In the genomic region with DNA sequence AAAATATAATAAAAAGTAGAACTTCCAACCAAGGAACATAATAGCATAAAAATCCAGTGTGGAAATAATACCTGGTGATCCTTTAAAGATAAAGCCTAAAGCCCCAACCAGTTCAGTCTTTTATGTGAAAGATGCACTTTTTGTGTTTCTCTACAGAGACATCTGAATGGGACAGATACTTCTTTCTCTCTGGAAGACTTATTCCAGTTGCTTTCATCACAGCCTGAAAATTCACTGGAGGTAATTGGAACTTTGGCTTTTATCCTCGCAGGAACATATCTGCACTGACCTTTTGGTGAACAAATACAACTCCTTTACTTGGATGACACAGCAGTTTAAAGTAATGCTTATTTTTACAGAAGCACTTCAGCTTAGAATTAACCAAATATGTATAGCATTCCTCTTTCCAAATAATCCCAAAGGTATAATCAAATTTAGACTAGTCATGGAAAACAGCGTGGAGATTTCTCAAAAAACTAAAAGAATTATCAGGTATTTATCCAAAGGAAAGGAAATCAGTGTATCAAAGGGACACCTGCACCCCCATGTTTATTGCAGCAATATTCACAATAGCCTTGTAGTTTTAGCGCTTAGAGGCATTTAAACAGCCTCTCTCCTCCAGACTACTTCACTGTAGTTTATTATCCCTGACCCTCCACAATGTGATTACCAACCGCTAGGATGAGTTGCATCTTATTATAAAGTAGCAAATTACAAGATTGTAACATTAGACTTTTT, we compare ENCODE assay signal across 11 cellular contexts. TPM values are rescaled to one million over a fixed set of nuclear protein-coding genes. Genes with fewer than 3 reads are reported as not detected.
A peak's percentile ranks its signal among the peaks of the same experiment; 100 is the strongest.
DNase-seq lines count a peak whose midpoint lies in the region; ATAC-seq and TF ChIP-seq lines count a peak whose summit lies in the region.
"Had no signal": no experiment of that assay in that cellular context is flagged by ENCODE, and none has a peak within 500 bp of the region (broad histone marks: within the 10 kb centered on the region; RNA-seq: fewer than 3 reads in every experiment).

No MANE protein-coding gene starts in this region.

- TF ChIP-seq POLR2A in breast epithelium (IDR thresholded peaks at IDR 0.05) = no peak
- TF ChIP-seq POLR2A in erythroblast (IDR thresholded peaks at IDR 0.05; ENCODE audit: low read length) = no peak

- no peak for TF ChIP-seq CTCF in OCI-LY1 (IDR thresholded peaks at IDR 0.05; ENCODE audit: low read length)
- no peak for TF ChIP-seq CTCF in breast epithelium (IDR thresholded peaks at IDR 0.05)
- no peak for TF ChIP-seq CTCF in psoas muscle (IDR thresholded peaks at IDR 0.05)

- no peak overlapping the region for H3K4me2 ChIP-seq in OCI-LY1 (ENCODE audit: low read length)

- no peak overlapping the region for H3K4me3 Mint-ChIP-seq in activated CD4-positive, alpha-beta T cell treated with anti-CD3 and anti-CD28 coated beads, Interleukin-2, amount 10 ng/mL, durations not matched to agents 24 days and 14 days
- H3K4me3 Mint-ChIP-seq: T-helper 1 cell treated with Interleukin-12 subunit alpha and Interleukin-12 subunit beta and Interleukin-4 antibody, amounts not matched to agents 30 μg/mL and 1 μg/mL, for 36 hours had no signal

- H3K27ac Mint-ChIP-seq in activated CD4-positive, alpha-beta T cell treated with anti-CD3 and anti-CD28 coated beads, Interleukin-2, amount 10 ng/mL, durations not matched to agents 24 days and 14 days = peak overlapping the region; percentile 88

- H3K4me3 ChIP-seq in OCI-LY1 (ENCODE audit: low read depth, low read length, poor library complexity, severe bottlenecking) (no peak overlapping the region), breast epithelium (no peak overlapping the region), psoas muscle (no peak overlapping the region)

- no peaks in the 10 kb centered on the region for H3K27me3 Mint-ChIP-seq in activated CD4-positive, alpha-beta T cell treated with anti-CD3 and anti-CD28 coated beads, Interleukin-2, amount 10 ng/mL, durations not matched to agents 24 days and 14 days

- DNase-seq in activated CD4-positive, alpha-beta T cell treated with anti-CD3 and anti-CD28 coated beads, Interleukin-2, amount 10 ng/mL, durations not matched to agents 24 days and 14 days = no peak
- no peak for DNase-seq in activated CD4-positive, alpha-beta T cell treated with anti-CD3 and anti-CD28 coated beads for 48 hours
- no peak for DNase-seq in breast epithelium (ENCODE audit: low spot score in 2 of 2)
- DNase-seq in psoas muscle = no peak
- no peak for DNase-seq in erythroblast (lab: John Stamatoyannopoulos, UW)
- DNase-seq: NCI-H446 had no signal

- peaks cover 56% of the 10 kb centered on the region for H3F3A ChIP-seq in OCI-LY1 (ENCODE audit: insufficient read depth, low read length)

- H3K79me2 ChIP-seq in OCI-LY1 (ENCODE audit: insufficient read depth, low read length) = no peaks in the 10 kb centered on the region
- H3K79me2 ChIP-seq: parathyroid adenoma had no signal

- peaks cover 11% of the 10 kb centered on the region for H3K4me1 ChIP-seq in OCI-LY1 (ENCODE audit: insufficient read depth, low read length, severe bottlenecking)
- H3K4me1 ChIP-seq in breast epithelium = no peaks in the 10 kb centered on the region
- peaks cover 46% of the 10 kb centered on the region for H3K4me1 ChIP-seq in psoas muscle

- H3K27me3 ChIP-seq in OCI-LY1 (ENCODE audit: insufficient read depth, low read length) = no peaks in the 10 kb centered on the region
- no peaks in the 10 kb centered on the region for H3K27me3 ChIP-seq in breast epithelium
- H3K27me3 ChIP-seq in psoas muscle (ENCODE audit: insufficient read depth in 3 of 3, low read length in 2 of 3) = no peaks in the 10 kb centered on the region

- H2AFZ ChIP-seq in OCI-LY1 (ENCODE audit: low read length) = no peak overlapping the region
- H2AFZ ChIP-seq: parathyroid adenoma had no signal

- H3K9me2 ChIP-seq in OCI-LY1 (ENCODE audit: low read depth, low read length) = no peaks in the 10 kb centered on the region

- H3K36me3 Mint-ChIP-seq in activated CD4-positive, alpha-beta T cell treated with anti-CD3 and anti-CD28 coated beads, Interleukin-2, amount 10 ng/mL, durations not matched to agents 24 days and 14 days (ENCODE audit: low read depth) = peaks cover 74% of the 10 kb centered on the region

- H3K27ac ChIP-seq in OCI-LY1 (ENCODE audit: low read depth, low read length, poor library complexity, severe bottlenecking) (peak overlapping the region; percentile 59), breast epithelium (peak overlapping the region; percentile 11 to 48), psoas muscle (peak overlapping the region; percentile 5)
- H3K27ac ChIP-seq: parathyroid adenoma had no signal

- no peaks in the 10 kb centered on the region for H3K9me3 Mint-ChIP-seq in activated CD4-positive, alpha-beta T cell treated with anti-CD3 and anti-CD28 coated beads, Interleukin-2, amount 10 ng/mL, durations not matched to agents 24 days and 14 days
- H3K9me3 Mint-ChIP-seq: T-helper 1 cell treated with Interleukin-12 subunit alpha and Interleukin-12 subunit beta and Interleukin-4 antibody, amounts not matched to agents 30 μg/mL and 1 μg/mL, for 36 hours had no signal

- ATAC-seq in psoas muscle (peak in 1 of 4 donors; percentile 5), GM18519 (IDR thresholded peaks at IDR 0.05; ENCODE audit: low FRiP score, unreplicated experiment) (no peak), GM19324 (IDR thresholded peaks at IDR 0.05; ENCODE audit: low FRiP score, unreplicated experiment) (no peak)

- WGBS in psoas muscle, 3 donors = 44 to 58% (median 47%) methylated on average over 4 of the region's 4 CpGs

- intact Hi-C loops in activated CD4-positive, alpha-beta T cell treated with anti-CD3 and anti-CD28 coated beads, Interleukin-2, amount 10 ng/mL, durations not matched to agents 24 days and 14 days (cut with micrococcal nuclease) = no loop called here
- intact Hi-C loops in breast epithelium (cut with DNase I; ENCODE audit: low total_unique reads) = no loop called here
- intact Hi-C loops in psoas muscle (cut with DNase I) = no loop called here

- H3K9ac ChIP-seq in OCI-LY1 (ENCODE audit: low read length) = no peak overlapping the region
- H3K9ac ChIP-seq: parathyroid adenoma had no signal

- H4K20me1 ChIP-seq in OCI-LY1 (ENCODE audit: insufficient read depth, low read length) = no peaks in the 10 kb centered on the region

- H3K9me3 ChIP-seq in OCI-LY1 (ENCODE audit: low read length) = no peaks in the 10 kb centered on the region
- no peaks in the 10 kb centered on the region for H3K9me3 ChIP-seq in breast epithelium
- H3K9me3 ChIP-seq in psoas muscle = no peaks in the 10 kb centered on the region

- H3K4me1 Mint-ChIP-seq in activated CD4-positive, alpha-beta T cell treated with anti-CD3 and anti-CD28 coated beads, Interleukin-2, amount 10 ng/mL, durations not matched to agents 24 days and 14 days = peaks cover 44% of the 10 kb centered on the region

- H3K36me3 ChIP-seq in OCI-LY1 (ENCODE audit: insufficient read depth, low read length) = peaks cover 42% of the 10 kb centered on the region
- no peaks in the 10 kb centered on the region for H3K36me3 ChIP-seq in breast epithelium
- H3K36me3 ChIP-seq in psoas muscle (ENCODE audit: insufficient read depth in 1 of 2, low read depth in 1 of 2) = peaks cover 9 to 40% of the 10 kb centered on the region in 2 donors

RNA-seq across cellular contexts. Expression of a gene that starts 16.8 kb away (rescaled TPM):
- total RNA-seq in activated CD4-positive, alpha-beta T cell treated with anti-CD3 and anti-CD28 coated beads, Interleukin-2, amount 10 ng/mL, durations not matched to agents 24 days and 14 days = 862 and 873 TPM in 2 replicates
- total RNA-seq in breast epithelium = 100 to 1,000 TPM; 168 to 324 (median 282) TPM
- 100 to 1,000 TPM; 323 to 482 (median 452) TPM for total RNA-seq in psoas muscle
- polyA plus RNA-seq in psoas muscle = 100 to 1,000 TPM; 515 to 688 (median 663) TPM

RNA-seq across cellular contexts. Expression of a gene that starts 17.8 kb away (rescaled TPM):
- 307 and 313 TPM in 2 replicates for total RNA-seq in activated CD4-positive, alpha-beta T cell treated with anti-CD3 and anti-CD28 coated beads, Interleukin-2, amount 10 ng/mL, durations not matched to agents 24 days and 14 days
- 10 to 100 TPM; 88.0 to 98.3 (median 96.0) TPM for total RNA-seq in breast epithelium
- total RNA-seq in psoas muscle = 10 to 100 TPM; 45.3 to 84.9 (median 66.7) TPM
- 10 to 100 TPM; 71.6 to 97.0 (median 83.9) TPM for polyA plus RNA-seq in psoas muscle

RNA-seq across cellular contexts. Expression of a gene that starts 31.7 kb away (rescaled TPM):
- 67.8 and 68.7 TPM in 2 replicates for total RNA-seq in activated CD4-positive, alpha-beta T cell treated with anti-CD3 and anti-CD28 coated beads, Interleukin-2, amount 10 ng/mL, durations not matched to agents 24 days and 14 days
- 1 to 10 TPM; 2.2 to 5.8 (median 4.9) TPM for total RNA-seq in breast epithelium
- 1 to 10 TPM in 1 of 4 donors, under 1 TPM in 3; 0.44 to 1.1 (median 0.78) TPM for total RNA-seq in psoas muscle
- polyA plus RNA-seq in psoas muscle = 1 to 10 TPM in 1 of 3 donors, under 1 TPM in 2; 0.70 to 1.1 (median 0.72) TPM

Comparison
In these comparisons a context has a peak if more than half of its experiments do, and no peak if none do; other contexts are left out.
1. H3K27ac ChIP-seq: peak in every context shown above with its lines; median percentile 59 in OCI-LY1; 30 in breast epithelium; 5 in psoas muscle.
2. RNA of a gene that starts 31.7 kb away (total RNA-seq): 67.8 to 68.7 TPM in activated CD4-positive, alpha-beta T cell treated with anti-CD3 and anti-CD28 coated beads, Interleukin-2, amount 10 ng/mL, durations not matched to agents 24 days and 14 days; 2.2 to 5.8 TPM in breast epithelium and 0.44 to 1.1 TPM in psoas muscle; every median in the first group is over 10 times any median in the second.